8 cellular contexts compared by ENCODE assay signal in genomic region chr22:33000342-33001280, GRCh38. TPM values are rescaled to one million over a fixed set of nuclear protein-coding genes. Genes with fewer than 3 reads are reported as not detected.
A peak's percentile ranks its signal among the peaks of the same experiment; 100 is the strongest.
DNase-seq lines count a peak whose midpoint lies in the region; ATAC-seq and TF ChIP-seq lines count a peak whose summit lies in the region.

No MANE protein-coding gene starts in this region.

- no peaks in the 10 kb centered on the region for H3K27me3 ChIP-seq in CD8-positive, alpha-beta T cell (ENCODE audit: insufficient read depth, low read length)
- no peaks in the 10 kb centered on the region for H3K27me3 ChIP-seq in left lung

- no peak overlapping the region for H3K27ac Mint-ChIP-seq in CD8-positive, alpha-beta T cell

- ATAC-seq in CD8-positive, alpha-beta T cell, result no peak
- peak; percentile 73 for ATAC-seq in left lung
- no peak for ATAC-seq in GM21390 (IDR thresholded peaks at IDR 0.05; ENCODE audit: unreplicated experiment)

- H3K4me3 Mint-ChIP-seq in CD8-positive, alpha-beta T cell, result no peak overlapping the region

- CTCF ChIA-PET in CD8-positive, alpha-beta T cell (lab: Charles Lee), result interaction anchor here (0.9 to 3.1 kb wide), 7 partner anchors 9 to 471 kb away, joined by 3 to 12 read pairs (median 3); no protein-coding TSS in a partner anchor

- H3K4me3 ChIP-seq in CD8-positive, alpha-beta T cell (ENCODE audit: low read depth, low read length), result no peak overlapping the region
- no peak overlapping the region for H3K4me3 ChIP-seq in left lung

- TF ChIP-seq CTCF in CD8-positive, alpha-beta T cell (IDR thresholded peaks at IDR 0.05), result peak; percentile 62
- TF ChIP-seq CTCF in left lung (IDR thresholded peaks at IDR 0.05), result peak; percentile 74 to 93

- intact Hi-C loops in CD8-positive, alpha-beta T cell (cut with DNase I, micrococcal nuclease), result loop anchor here (1.0 to 5.0 kb wide), 5 partner anchors 340 to 1024 kb away; no protein-coding TSS in a partner anchor
- intact Hi-C loops in left lung (cut with DNase I), result loop anchor here in 1 of 2 donors (2.0 kb wide), 1 partner anchor 472 kb away; no protein-coding TSS in a partner anchor

- H3K27me3 Mint-ChIP-seq in CD8-positive, alpha-beta T cell (ENCODE audit: low read depth), result peaks cover 6% of the 10 kb centered on the region

- H3K9me3 ChIP-seq in CD8-positive, alpha-beta T cell (ENCODE audit: low read length), result no peaks in the 10 kb centered on the region
- no peaks in the 10 kb centered on the region for H3K9me3 ChIP-seq in left lung

- peak in 4 of 7 experiments; percentile 4 to 51 (median 25) for DNase-seq in CD8-positive, alpha-beta T cell
- DNase-seq in HT1080 (ENCODE audit: low read depth) (peak; percentile 44), T-helper 9 cell (peak; percentile 14), dedifferentiated amniotic fluid mesenchymal stem cell (ENCODE audit: extremely low spot score) (peak; percentile 38), left lung (peak in 1 of 2 donors; percentile 79), NCI-H2196 (lab: John Stamatoyannopoulos, UW; ENCODE audit: unreplicated experiment) (no peak)
- peak; percentile 9 for DNase-seq in stimulated activated CD8-positive, alpha-beta memory T cell treated with anti-CD3 and anti-CD28 coated beads, Interleukin-7, amount 100 ng/mL, for 24 hours (ENCODE audit: low read depth)

- no peaks in the 10 kb centered on the region for H3K4me1 ChIP-seq in CD8-positive, alpha-beta T cell (ENCODE audit: insufficient read depth, low read length)
- H3K4me1 ChIP-seq in left lung, result peaks cover 0 to 16% of the 10 kb centered on the region in 2 donors

- POLR2A ChIA-PET in CD8-positive, alpha-beta T cell (lab: Charles Lee), result no interaction called here

- peaks cover 2% of the 10 kb centered on the region for H3K4me1 Mint-ChIP-seq in CD8-positive, alpha-beta T cell (ENCODE audit: low read depth)

- H3K36me3 ChIP-seq in CD8-positive, alpha-beta T cell (ENCODE audit: insufficient read depth, low read length), result no peaks in the 10 kb centered on the region
- H3K36me3 ChIP-seq in left lung, result no peaks in the 10 kb centered on the region

- H3K36me3 Mint-ChIP-seq in CD8-positive, alpha-beta T cell, result no peaks in the 10 kb centered on the region

- H3K9me3 Mint-ChIP-seq in CD8-positive, alpha-beta T cell, result no peaks in the 10 kb centered on the region

- H3K27ac ChIP-seq in CD8-positive, alpha-beta T cell (ENCODE audit: low read depth, low read length), result no peak overlapping the region
- H3K27ac ChIP-seq in left lung, result no peak overlapping the region

RNA-seq across cellular contexts. Expression of gene SYN3, which starts 57.6 kb away (rescaled TPM):
- not detected for total RNA-seq in CD8-positive, alpha-beta T cell
- not detected in 2 replicates for total RNA-seq in HT1080 (2014; rRNA removed; shearing (Covaris generic))
- polyA plus RNA-seq in HT1080 (2015; cell fraction: cytosol; rRNA removed), result not detected in 2 replicates
- polyA plus RNA-seq in HT1080 (2015; cell fraction: nucleus; rRNA removed), result not detected in 2 replicates
- total RNA-seq in left lung, result 1 to 10 TPM in 1 of 2 donors, under 1 TPM in 1; 0.47 to 1.2 TPM
